1 cellular context compared by ENCODE assay signal in the genomic region with DNA sequence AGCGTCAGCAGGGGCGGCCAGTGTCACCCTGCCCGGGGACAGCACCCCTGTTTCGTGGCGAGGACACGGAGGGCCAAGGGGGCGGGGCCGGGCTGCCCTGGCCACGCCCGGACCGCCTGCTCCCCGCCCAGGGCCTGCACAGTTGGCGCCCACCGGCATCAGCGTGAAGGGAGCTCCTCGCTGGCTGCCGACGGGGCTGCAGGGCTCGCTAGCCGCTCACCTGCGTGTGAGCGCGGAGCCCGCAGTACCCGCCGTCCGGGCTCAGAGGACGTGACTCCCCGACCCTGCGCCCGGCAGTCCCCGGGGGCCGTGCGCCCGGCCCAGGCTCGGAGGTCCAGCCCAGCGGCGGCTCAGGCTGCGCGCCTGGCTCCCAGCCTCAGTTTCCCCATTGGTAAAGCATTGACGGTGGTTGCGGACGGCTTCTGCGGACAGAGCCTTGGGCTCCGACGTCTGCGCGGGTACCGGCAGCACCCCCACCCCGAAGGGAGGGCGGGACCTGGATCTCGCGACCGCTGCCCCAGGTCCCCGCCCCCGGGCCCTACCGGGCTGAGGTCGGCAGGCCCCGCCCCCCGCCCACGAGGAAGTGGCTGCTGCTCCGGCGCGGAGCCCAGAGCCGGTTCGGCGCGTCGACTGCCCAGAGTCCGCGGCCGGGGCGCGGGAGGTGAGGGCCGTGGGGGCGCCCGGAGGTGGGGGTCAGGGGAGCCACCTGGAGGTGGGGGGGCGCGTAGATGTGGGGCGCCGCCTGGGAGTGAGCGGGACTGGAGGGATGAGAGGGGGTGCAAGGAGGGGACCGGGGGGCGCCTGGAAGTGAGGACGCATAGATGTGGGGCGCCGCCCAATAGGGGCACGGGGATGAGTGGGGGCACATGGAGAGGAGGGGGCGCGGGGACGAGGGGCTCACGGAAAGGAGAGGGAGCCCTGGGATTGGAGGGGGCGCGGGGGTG.
A peak's percentile ranks its signal among the peaks of the same experiment; 100 is the strongest.
TF ChIP-seq lines count a peak whose summit lies in the region.

A gene (plus strand): TSS at position 610 of the 944 bp plus-strand sequence. CDS start 10,985 bp downstream, outside the sequence.

TF ChIP-seq in HepG2, 621 proteins besides CTCF, POLR2A, EP300 and RAD21 (continued from another document and continues in another):
- TF ChIP-seq, protein P1, sequence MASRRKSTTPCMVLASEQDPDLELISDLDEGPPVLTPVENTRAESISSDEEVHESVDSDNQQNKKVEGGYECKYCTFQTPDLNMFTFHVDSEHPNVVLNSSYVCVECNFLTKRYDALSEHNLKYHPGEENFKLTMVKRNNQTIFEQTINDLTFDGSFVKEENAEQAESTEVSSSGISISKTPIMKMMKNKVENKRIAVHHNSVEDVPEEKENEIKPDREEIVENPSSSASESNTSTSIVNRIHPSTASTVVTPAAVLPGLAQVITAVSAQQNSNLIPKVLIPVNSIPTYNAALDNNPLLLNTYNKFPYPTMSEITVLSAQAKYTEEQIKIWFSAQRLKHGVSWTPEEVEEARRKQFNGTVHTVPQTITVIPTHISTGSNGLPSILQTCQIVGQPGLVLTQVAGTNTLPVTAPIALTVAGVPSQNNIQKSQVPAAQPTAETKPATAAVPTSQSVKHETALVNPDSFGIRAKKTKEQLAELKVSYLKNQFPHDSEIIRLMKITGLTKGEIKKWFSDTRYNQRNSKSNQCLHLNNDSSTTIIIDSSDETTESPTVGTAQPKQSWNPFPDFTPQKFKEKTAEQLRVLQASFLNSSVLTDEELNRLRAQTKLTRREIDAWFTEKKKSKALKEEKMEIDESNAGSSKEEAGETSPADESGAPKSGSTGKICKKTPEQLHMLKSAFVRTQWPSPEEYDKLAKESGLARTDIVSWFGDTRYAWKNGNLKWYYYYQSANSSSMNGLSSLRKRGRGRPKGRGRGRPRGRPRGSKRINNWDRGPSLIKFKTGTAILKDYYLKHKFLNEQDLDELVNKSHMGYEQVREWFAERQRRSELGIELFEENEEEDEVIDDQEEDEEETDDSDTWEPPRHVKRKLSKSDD (CRISPR knock-in tag; IDR thresholded peaks at IDR 0.05; ENCODE audit: low read depth), result no peak
- TF ChIP-seq PAF1 (CRISPR knock-in tag; IDR thresholded peaks at IDR 0.05) (no peak), RCOR2 (CRISPR knock-in tag; IDR thresholded peaks at IDR 0.05) (no peak), ISL2 (CRISPR knock-in tag; IDR thresholded peaks at IDR 0.05) (peak; percentile 47; the same call in 1 of the 2 replicates), ARNTL (CRISPR knock-in tag; IDR thresholded peaks at IDR 0.05) (peak; percentile 34; the same call in 1 of the 2 replicates), THYN1 (CRISPR knock-in tag; IDR thresholded peaks at IDR 0.05; ENCODE audit: borderline replicate concordance, low read depth) (no peak), ZNF644 (CRISPR knock-in tag; IDR thresholded peaks at IDR 0.05; ENCODE audit: low read depth) (no peak), ZNF720 (CRISPR knock-in tag; IDR thresholded peaks at IDR 0.05) (no peak), ZNF589 (CRISPR knock-in tag; conservative IDR thresholded peaks at IDR 0.05) (no peak; the same call in 1 of the 2 replicates), RORA (CRISPR knock-in tag; IDR thresholded peaks at IDR 0.05) (no peak), FOXK1 (CRISPR knock-in tag; IDR thresholded peaks at IDR 0.05; ENCODE audit: borderline replicate concordance, low read depth) (no peak), SETDB1 (CRISPR knock-in tag; IDR thresholded peaks at IDR 0.05; ENCODE audit: borderline replicate concordance) (no peak), SRSF9 (IDR thresholded peaks at IDR 0.05; ENCODE audit: borderline replicate concordance, insufficient read depth, low read depth, low read length, poor library complexity, severe bottlenecking) (no peak), MTF1 (CRISPR knock-in tag; IDR thresholded peaks at IDR 0.05) (no peak), MAFK (conservative IDR thresholded peaks at IDR 0.05 in 1 of 2, IDR thresholded peaks at IDR 0.05 in 1 of 2; ENCODE audit: low read length in 2 of 2) (no peak), GFI1 (CRISPR knock-in tag; IDR thresholded peaks at IDR 0.05; ENCODE audit: borderline replicate concordance) (peak; percentile 37; the same call in 1 of the 2 replicates), ZNF251 (CRISPR knock-in tag; IDR thresholded peaks at IDR 0.05) (no peak), ZNF768 (CRISPR knock-in tag; IDR thresholded peaks at IDR 0.05) (peak; percentile 22; the same call in 1 of the 2 replicates), NONO (IDR thresholded peaks at IDR 0.05) (no peak), NONO (CRISPR knock-in tag; conservative IDR thresholded peaks at IDR 0.05) (peak; percentile 35), HIVEP1 (CRISPR knock-in tag; IDR thresholded peaks at IDR 0.05) (no peak), ZNF121 (CRISPR knock-in tag; IDR thresholded peaks at IDR 0.05) (no peak; the same call in 1 of the 2 replicates), IKZF1 (IDR thresholded peaks at IDR 0.05) (no peak), SMYD3 (CRISPR knock-in tag; IDR thresholded peaks at IDR 0.05) (no peak), MYNN (CRISPR knock-in tag; IDR thresholded peaks at IDR 0.05; ENCODE audit: low read depth) (peak; percentile 43; the same call in 1 of the 2 replicates), XBP1 (CRISPR knock-in tag; IDR thresholded peaks at IDR 0.05) (no peak), JUNB (CRISPR knock-in tag; IDR thresholded peaks at IDR 0.05; ENCODE audit: borderline replicate concordance) (no peak), ZNF549 (CRISPR knock-in tag; IDR thresholded peaks at IDR 0.05) (no peak), ZNF329 (CRISPR knock-in tag; IDR thresholded peaks at IDR 0.05; ENCODE audit: low read depth) (no peak), ZMYM4 (CRISPR knock-in tag; IDR thresholded peaks at IDR 0.05) (no peak; the same call in 1 of the 2 replicates), IKZF4 (CRISPR knock-in tag; IDR thresholded peaks at IDR 0.05; ENCODE audit: borderline replicate concordance, low read depth, not compliant biosample characterization) (peak; percentile 75), ZNF883 (CRISPR knock-in tag; IDR thresholded peaks at IDR 0.05; ENCODE audit: not compliant biosample characterization) (peak; percentile 31), SMAD1 (CRISPR knock-in tag; IDR thresholded peaks at IDR 0.05; ENCODE audit: borderline replicate concordance, low read depth) (no peak), ZNF350 (CRISPR knock-in tag; IDR thresholded peaks at IDR 0.05; ENCODE audit: borderline replicate concordance, low read depth) (no peak), CBX1 (IDR thresholded peaks at IDR 0.05; ENCODE audit: low read depth) (no peak), ZNF430 (CRISPR knock-in tag; IDR thresholded peaks at IDR 0.05) (no peak), POLR2G (IDR thresholded peaks at IDR 0.05; ENCODE audit: low read depth, low read length) (peak; percentile 59), KAT2B (IDR thresholded peaks at IDR 0.05; ENCODE audit: borderline replicate concordance, low read depth, low read length) (no peak), ZNF780A (CRISPR knock-in tag; IDR thresholded peaks at IDR 0.05) (0 out of 2 replicates have a peak, but pooled peaks have one; percentile 51), MED8 (CRISPR knock-in tag; IDR thresholded peaks at IDR 0.05; ENCODE audit: insufficient replicate concordance) (no peak)
- TF ChIP-seq, protein P2, sequence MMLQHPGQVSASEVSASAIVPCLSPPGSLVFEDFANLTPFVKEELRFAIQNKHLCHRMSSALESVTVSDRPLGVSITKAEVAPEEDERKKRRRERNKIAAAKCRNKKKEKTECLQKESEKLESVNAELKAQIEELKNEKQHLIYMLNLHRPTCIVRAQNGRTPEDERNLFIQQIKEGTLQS (CRISPR knock-in tag; IDR thresholded peaks at IDR 0.05), result no peak
- TF ChIP-seq, protein P3, sequence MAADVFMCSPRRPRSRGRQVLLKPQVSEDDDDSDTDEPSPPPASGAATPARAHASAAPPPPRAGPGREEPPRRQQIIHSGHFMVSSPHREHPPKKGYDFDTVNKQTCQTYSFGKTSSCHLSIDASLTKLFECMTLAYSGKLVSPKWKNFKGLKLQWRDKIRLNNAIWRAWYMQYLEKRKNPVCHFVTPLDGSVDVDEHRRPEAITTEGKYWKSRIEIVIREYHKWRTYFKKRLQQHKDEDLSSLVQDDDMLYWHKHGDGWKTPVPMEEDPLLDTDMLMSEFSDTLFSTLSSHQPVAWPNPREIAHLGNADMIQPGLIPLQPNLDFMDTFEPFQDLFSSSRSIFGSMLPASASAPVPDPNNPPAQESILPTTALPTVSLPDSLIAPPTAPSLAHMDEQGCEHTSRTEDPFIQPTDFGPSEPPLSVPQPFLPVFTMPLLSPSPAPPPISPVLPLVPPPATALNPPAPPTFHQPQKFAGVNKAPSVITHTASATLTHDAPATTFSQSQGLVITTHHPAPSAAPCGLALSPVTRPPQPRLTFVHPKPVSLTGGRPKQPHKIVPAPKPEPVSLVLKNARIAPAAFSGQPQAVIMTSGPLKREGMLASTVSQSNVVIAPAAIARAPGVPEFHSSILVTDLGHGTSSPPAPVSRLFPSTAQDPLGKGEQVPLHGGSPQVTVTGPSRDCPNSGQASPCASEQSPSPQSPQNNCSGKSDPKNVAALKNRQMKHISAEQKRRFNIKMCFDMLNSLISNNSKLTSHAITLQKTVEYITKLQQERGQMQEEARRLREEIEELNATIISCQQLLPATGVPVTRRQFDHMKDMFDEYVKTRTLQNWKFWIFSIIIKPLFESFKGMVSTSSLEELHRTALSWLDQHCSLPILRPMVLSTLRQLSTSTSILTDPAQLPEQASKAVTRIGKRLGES (CRISPR knock-in tag; IDR thresholded peaks at IDR 0.05; ENCODE audit: borderline replicate concordance), result no peak
- TF ChIP-seq, protein P4, sequence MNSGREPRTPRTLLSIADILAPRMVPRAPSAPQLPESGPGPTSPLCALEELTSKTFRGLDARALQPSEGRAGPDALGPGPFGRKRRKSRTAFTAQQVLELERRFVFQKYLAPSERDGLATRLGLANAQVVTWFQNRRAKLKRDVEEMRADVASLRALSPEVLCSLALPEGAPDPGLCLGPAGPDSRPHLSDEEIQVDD (CRISPR knock-in tag; IDR thresholded peaks at IDR 0.05; ENCODE audit: borderline replicate concordance), result no peak
- TF ChIP-seq, protein P5, sequence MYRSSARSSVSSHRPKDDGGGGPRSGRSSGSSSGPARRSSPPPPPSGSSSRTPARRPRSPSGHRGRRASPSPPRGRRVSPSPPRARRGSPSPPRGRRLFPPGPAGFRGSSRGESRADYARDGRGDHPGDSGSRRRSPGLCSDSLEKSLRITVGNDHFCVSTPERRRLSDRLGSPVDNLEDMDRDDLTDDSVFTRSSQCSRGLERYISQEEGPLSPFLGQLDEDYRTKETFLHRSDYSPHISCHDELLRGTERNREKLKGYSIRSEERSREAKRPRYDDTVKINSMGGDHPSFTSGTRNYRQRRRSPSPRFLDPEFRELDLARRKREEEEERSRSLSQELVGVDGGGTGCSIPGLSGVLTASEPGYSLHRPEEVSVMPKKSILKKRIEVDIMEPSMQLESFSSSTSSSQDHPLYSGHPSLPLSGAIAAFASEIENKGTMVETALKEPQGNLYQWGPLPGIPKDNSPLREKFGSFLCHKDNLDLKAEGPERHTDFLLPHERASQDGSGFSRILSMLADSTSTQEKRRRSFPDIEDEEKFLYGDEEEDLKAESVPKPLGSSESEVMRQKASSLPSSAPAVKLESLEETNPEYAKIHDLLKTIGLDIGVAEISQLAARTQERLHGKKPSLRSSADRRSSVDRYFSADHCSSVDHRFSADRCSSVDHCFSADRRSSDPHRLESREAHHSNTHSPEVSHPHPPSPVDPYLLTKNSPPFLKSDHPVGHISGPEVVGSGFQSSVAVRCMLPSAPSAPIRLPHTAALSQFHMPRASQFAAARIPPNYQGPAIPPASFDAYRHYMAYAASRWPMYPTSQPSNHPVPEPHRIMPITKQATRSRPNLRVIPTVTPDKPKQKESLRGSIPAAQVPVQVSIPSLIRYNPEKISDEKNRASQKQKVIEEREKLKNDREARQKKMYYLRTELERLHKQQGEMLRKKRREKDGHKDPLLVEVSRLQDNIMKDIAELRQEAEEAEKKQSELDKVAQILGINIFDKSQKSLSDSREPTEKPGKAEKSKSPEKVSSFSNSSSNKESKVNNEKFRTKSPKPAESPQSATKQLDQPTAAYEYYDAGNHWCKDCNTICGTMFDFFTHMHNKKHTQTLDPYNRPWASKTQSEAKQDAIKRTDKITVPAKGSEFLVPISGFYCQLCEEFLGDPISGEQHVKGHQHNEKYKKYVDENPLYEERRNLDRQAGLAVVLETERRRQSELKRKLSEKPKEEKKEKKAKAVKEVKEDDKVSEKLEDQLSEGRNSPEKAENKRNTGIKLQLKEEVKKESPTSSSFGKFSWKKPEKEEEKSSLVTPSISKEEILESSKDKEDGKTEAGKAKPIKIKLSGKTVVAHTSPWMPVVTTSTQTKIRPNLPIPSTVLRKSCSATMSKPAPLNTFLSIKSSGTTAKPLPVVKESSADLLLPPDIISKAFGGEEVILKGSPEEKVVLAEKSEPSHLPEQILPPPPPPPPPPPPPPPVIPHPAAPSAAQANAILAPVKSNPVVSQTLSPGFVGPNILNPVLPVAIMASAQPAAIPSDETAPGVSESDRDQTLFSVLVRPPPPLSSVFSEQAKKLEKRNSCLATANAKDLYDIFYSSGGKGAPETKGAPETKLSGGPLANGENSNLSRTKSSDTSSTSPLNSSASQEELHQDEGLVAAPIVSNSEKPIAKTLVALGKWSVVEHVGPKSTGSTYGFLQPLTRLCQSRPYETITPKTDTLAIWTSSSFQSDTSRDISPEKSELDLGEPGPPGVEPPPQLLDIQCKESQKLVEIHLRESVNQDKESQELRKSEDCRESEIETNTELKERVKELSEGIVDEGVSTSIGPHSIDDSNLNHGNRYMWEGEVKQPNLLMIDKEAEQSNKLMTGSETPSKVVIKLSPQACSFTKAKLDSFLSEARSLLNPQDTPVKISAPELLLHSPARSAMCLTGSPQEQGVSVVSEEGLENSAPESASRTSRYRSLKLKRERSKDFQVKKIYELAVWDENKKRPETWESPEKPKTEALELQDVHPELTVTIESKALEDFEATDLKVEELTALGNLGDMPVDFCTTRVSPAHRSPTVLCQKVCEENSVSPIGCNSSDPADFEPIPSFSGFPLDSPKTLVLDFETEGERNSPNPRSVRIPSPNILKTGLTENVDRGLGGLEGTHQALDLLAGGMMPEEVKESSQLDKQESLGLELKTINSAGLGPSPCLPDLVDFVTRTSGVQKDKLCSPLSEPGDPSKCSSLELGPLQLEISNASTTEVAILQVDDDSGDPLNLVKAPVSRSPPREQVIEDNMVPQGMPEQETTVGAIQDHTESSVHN (CRISPR knock-in tag; IDR thresholded peaks at IDR 0.05), result no peak
- TF ChIP-seq, protein P6, sequence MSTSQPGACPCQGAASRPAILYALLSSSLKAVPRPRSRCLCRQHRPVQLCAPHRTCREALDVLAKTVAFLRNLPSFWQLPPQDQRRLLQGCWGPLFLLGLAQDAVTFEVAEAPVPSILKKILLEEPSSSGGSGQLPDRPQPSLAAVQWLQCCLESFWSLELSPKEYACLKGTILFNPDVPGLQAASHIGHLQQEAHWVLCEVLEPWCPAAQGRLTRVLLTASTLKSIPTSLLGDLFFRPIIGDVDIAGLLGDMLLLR (CRISPR knock-in tag; IDR thresholded peaks at IDR 0.05), result no peak
- TF ChIP-seq, protein P7, sequence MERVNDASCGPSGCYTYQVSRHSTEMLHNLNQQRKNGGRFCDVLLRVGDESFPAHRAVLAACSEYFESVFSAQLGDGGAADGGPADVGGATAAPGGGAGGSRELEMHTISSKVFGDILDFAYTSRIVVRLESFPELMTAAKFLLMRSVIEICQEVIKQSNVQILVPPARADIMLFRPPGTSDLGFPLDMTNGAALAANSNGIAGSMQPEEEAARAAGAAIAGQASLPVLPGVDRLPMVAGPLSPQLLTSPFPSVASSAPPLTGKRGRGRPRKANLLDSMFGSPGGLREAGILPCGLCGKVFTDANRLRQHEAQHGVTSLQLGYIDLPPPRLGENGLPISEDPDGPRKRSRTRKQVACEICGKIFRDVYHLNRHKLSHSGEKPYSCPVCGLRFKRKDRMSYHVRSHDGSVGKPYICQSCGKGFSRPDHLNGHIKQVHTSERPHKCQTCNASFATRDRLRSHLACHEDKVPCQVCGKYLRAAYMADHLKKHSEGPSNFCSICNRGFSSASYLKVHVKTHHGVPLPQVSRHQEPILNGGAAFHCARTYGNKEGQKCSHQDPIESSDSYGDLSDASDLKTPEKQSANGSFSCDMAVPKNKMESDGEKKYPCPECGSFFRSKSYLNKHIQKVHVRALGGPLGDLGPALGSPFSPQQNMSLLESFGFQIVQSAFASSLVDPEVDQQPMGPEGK (CRISPR knock-in tag; IDR thresholded peaks at IDR 0.05), result peak; percentile 51; the same call in 1 of the 2 replicates
